In the genomic region with DNA sequence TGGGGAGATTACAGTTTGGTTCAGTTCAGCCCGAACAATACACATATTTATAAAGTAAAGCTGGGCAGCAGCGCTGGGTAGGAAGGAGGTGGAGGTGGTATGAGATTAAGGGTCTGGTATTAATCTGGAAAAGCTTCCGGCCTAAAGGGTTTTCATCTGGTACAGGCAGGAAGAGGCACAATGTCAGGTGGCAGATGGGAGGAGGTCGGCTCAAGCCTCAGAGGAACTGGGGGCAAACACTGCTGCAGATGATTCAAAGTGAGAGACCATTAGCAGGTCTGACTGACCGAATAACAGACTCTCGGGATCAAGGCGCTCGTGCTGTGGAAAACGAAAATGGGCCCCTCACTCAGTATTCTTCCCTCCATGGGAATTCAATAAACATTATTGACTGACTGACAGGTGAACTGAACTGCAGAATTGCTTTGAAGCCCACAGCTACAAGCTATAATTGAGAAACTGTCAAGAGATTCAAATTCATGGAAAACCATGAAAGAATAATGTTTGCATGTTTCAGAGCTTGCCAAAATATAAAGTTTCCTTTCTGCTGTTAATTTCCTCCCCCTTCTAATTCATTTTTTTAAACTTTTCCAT, we compare ENCODE assay signal across 18 cellular contexts.
DNase-seq lines count a peak whose midpoint lies in the region; ATAC-seq and TF ChIP-seq lines count a peak whose summit lies in the region.
"Had no signal": no experiment of that assay in that cellular context is flagged by ENCODE, and none has a peak within 500 bp of the region (broad histone marks: within the 10 kb centered on the region; RNA-seq: fewer than 3 reads in every experiment).

No MANE protein-coding gene starts in this region.

- no peaks in the 10 kb centered on the region for H3K9me3 ChIP-seq in ascending aorta
- H3K9me3 ChIP-seq: A549, BLaER1, Peyer's patch had no signal

- H3K27me3 Mint-ChIP-seq in brain: no peaks in the 10 kb centered on the region

- peak overlapping the region in 3 of 5 experiments; percentile 14 to 74 (median 37) for H3K27ac Mint-ChIP-seq in brain
- H3K27ac Mint-ChIP-seq: CD4-positive, alpha-beta memory T cell; T-cell had no signal

- no peak overlapping the region for H3K27ac ChIP-seq in ascending aorta
- H3K27ac ChIP-seq: A549, BLaER1, Peyer's patch, SK-N-MC had no signal

- H3K4me3 Mint-ChIP-seq in brain: peak overlapping the region in 1 of 5 experiments; percentile 9
- H3K4me3 Mint-ChIP-seq: CD4-positive, alpha-beta memory T cell; T-cell had no signal

- H3K27me3 ChIP-seq in ascending aorta: no peaks in the 10 kb centered on the region
- H3K27me3 ChIP-seq: BLaER1, Peyer's patch had no signal

- H3K4me1 ChIP-seq in ascending aorta: no peaks in the 10 kb centered on the region
- H3K4me1 ChIP-seq: BLaER1, Peyer's patch had no signal

- H3K4me1 Mint-ChIP-seq in brain: peaks cover 42% of the 10 kb centered on the region
- H3K4me1 Mint-ChIP-seq: CD4-positive, alpha-beta memory T cell; T-cell had no signal

- peak; percentile 85 for DNase-seq in NCI-H82 (lab: John Stamatoyannopoulos, UW)
- peak; percentile 61 for DNase-seq in retina
- DNase-seq in ascending aorta (ENCODE audit: low spot score in 2 of 2): no peak
- DNase-seq in SKM-1 treated with dmso at 0.1 percent for 144 hours (lab: John Stamatoyannopoulos, UW; ENCODE audit: unreplicated experiment): no peak
- no peak for DNase-seq in NCI-H526 treated with DMSO at 0.1 percent for 48 hours (lab: John Stamatoyannopoulos, UW)
- DNase-seq: CD4-positive, alpha-beta memory T cell; HCEC 1CT; KBM-7; NCI-H1930; NCI-H226; Peyer's patch; T-cell had no signal

- H3K9me3 Mint-ChIP-seq in brain: no peaks in the 10 kb centered on the region
- H3K9me3 Mint-ChIP-seq: T-cell had no signal

- no peaks in the 10 kb centered on the region for H3K36me3 ChIP-seq in ascending aorta
- H3K36me3 ChIP-seq: BLaER1, Peyer's patch had no signal

- H3K36me3 Mint-ChIP-seq in brain: no peaks in the 10 kb centered on the region
- H3K36me3 Mint-ChIP-seq: CD4-positive, alpha-beta memory T cell; T-cell had no signal

- intact Hi-C loops in ascending aorta (cut with DNase I): no loop called here

- TF ChIP-seq CTCF in brain (conservative IDR thresholded peaks at IDR 0.05) (no peak), ascending aorta (IDR thresholded peaks at IDR 0.05) (no peak)

- H3K4me3 ChIP-seq in ascending aorta: no peak overlapping the region
- H3K4me3 ChIP-seq: A549, BLaER1, Peyer's patch, SK-N-MC had no signal

- peak; percentile 84 for ATAC-seq in GM18868 (IDR thresholded peaks at IDR 0.05; ENCODE audit: unreplicated experiment)
- ATAC-seq: A549, Right ventricle myocardium inferior, T-cell had no signal

Comparison
In these comparisons a context has a peak if more than half of its experiments do, and no peak if none do; other contexts are left out.
1. DNase-seq: peak in NCI-H82 (single experiment) and retina (single experiment); none in ascending aorta (0 of 2), SKM-1 treated with dmso at 0.1 percent for 144 hours (single experiment) and NCI-H526 treated with DMSO at 0.1 percent for 48 hours (single experiment).